22 cellular contexts compared by ENCODE assay signal in genomic region chr20:47142782-47143170, GRCh38.
DNase-seq lines count a peak whose midpoint lies in the region; ATAC-seq, FAIRE-seq and TF ChIP-seq lines count a peak whose summit lies in the region.
"Had no signal": no experiment of that assay in that cellular context is flagged by ENCODE, and none has a peak within 500 bp of the region (broad histone marks: within the 10 kb centered on the region; RNA-seq: fewer than 3 reads in every experiment).

No MANE protein-coding gene starts in this region.

- no peak overlapping the region for H2AFZ ChIP-seq in GM12878 (ENCODE audit: control insufficient read depth, low read depth, low read length)
- H2AFZ ChIP-seq in hepatocyte = peak overlapping the region; percentile 33
- H2AFZ ChIP-seq: PC-9 had no signal

- no peak for TF ChIP-seq CTCF in GM12878 (IDR thresholded peaks at IDR 0.05 in 2 of 3, conservative IDR thresholded peaks at IDR 0.05 in 1 of 3; ENCODE audit: control insufficient read depth in 2 of 3, extremely low read depth in 1 of 3, insufficient read depth in 1 of 3, low read depth in 3 of 3, low read length in 3 of 3)
- no peak for TF ChIP-seq CTCF in hepatocyte (IDR thresholded peaks at IDR 0.05; ENCODE audit: poor library complexity)

- no peaks in the 10 kb centered on the region for H3K79me2 ChIP-seq in GM12878 (ENCODE audit: control insufficient read depth, insufficient read depth, low read length)
- no peaks in the 10 kb centered on the region for H3K79me2 ChIP-seq in hepatocyte

- H3K36me3 ChIP-seq in GM12878 (ENCODE audit: control insufficient read depth in 2 of 2, insufficient read depth in 2 of 2, low read length in 1 of 2) (no peaks in the 10 kb centered on the region), hepatocyte (replicated peaks; ENCODE audit: insufficient read depth, low read depth) (no peaks in the 10 kb centered on the region)
- H3K36me3 ChIP-seq: BLaER1 had no signal

- RAD21 ChIA-PET in GM12878 (lab: Charles Lee; ENCODE audit: unreplicated experiment) = no interaction called here

- no peak overlapping the region for H3K27ac ChIP-seq in GM12878 (ENCODE audit: control insufficient read depth, insufficient read depth)
- peak overlapping the region; percentile 2 for H3K27ac ChIP-seq in hepatocyte
- H3K27ac ChIP-seq: BLaER1, KMS-11, PC-9 had no signal

- H3K4me3 ChIP-seq in GM12878 (no peak overlapping the region), hepatocyte (no peak overlapping the region)
- H3K4me3 ChIP-seq: BLaER1, PC-9 had no signal

- BruUV-seq in GM12878 (replicated peaks; lab: Mats Ljungman, UMichigan) = no TSS peak

- no peak for TF ChIP-seq EP300 in GM12878 (IDR thresholded peaks at IDR 0.05; ENCODE audit: borderline replicate concordance in 1 of 2, control insufficient read depth in 1 of 2, low read depth in 2 of 2, low read length in 2 of 2)

- H3K9ac ChIP-seq in GM12878 (ENCODE audit: control insufficient read depth, insufficient read depth, low read length) = no peak overlapping the region
- H3K9ac ChIP-seq: BLaER1, KMS-11 had no signal

- H3K4me1 ChIP-seq in GM12878 (ENCODE audit: control insufficient read depth, insufficient read depth, low read length) = no peaks in the 10 kb centered on the region
- H3K4me1 ChIP-seq in hepatocyte (ENCODE audit: insufficient read depth) = peaks cover 21% of the 10 kb centered on the region

- DNase-seq in HTR-8/SVneo (ENCODE audit: insufficient read length, low spot score) (no peak), GM12878 (ENCODE audit: low read depth, low spot score) (no peak), hepatocyte (ENCODE audit: low spot score) (no peak), urothelium cell line (ENCODE audit: low spot score) (no peak), mesenteric fat pad (ENCODE audit: low spot score) (no peak), NCI-H345 (lab: John Stamatoyannopoulos, UW) (no peak)
- DNase-seq: CD4-positive, alpha-beta memory T cell; DND-41; NCI-H1092 treated with DMSO at 0.1 percent for 48 hours; NCI-H1436 treated with DMSO at 0.1 percent for 48 hours; NCI-H1930; NCI-H2227 treated with DMSO at 0.1 percent for 48 hours; NCI-H510A treated with DMSO at 0.1 percent for 48 hours; NCI-H748 treated with DMSO at 0.1 percent for 48 hours; RPMI8226 had no signal

- no peak for TF ChIP-seq RAD21 in GM12878 (IDR thresholded peaks at IDR 0.05; ENCODE audit: insufficient read depth, low read depth, low read length)

- H4K20me1 ChIP-seq in GM12878 (ENCODE audit: control insufficient read depth, insufficient read depth) (no peaks in the 10 kb centered on the region), hepatocyte (ENCODE audit: insufficient read depth, poor library complexity, severe bottlenecking) (no peaks in the 10 kb centered on the region)
- H4K20me1 ChIP-seq: BLaER1 had no signal

- H3K4me2 ChIP-seq in GM12878 (ENCODE audit: control insufficient read depth, insufficient read depth) = no peak overlapping the region
- no peak overlapping the region for H3K4me2 ChIP-seq in hepatocyte
- H3K4me2 ChIP-seq: BLaER1, KMS-11 had no signal

- WGBS in GM12878 (ENCODE audit: insufficient coverage, insufficient replicate concordance, low lambda C conversion rate, missing lambda C conversion rate) = 82% methylated on average over 14 of the region's 14 CpGs
- WGBS in hepatocyte (ENCODE audit: low lambda C conversion rate, missing lambda C conversion rate) = 76% methylated on average over 14 of the region's 14 CpGs

- FAIRE-seq in HTR-8/SVneo (lab: Jason Lieb, UNC) (peak; percentile 74), GM12878 (lab: Jason Lieb, UNC) (no peak), urothelium cell line (lab: Jason Lieb, UNC) (peak; percentile 65)
- FAIRE-seq: GM12891, H1 had no signal

- no peaks in the 10 kb centered on the region for H3K9me3 ChIP-seq in GM12878 (replicated peaks; ENCODE audit: control insufficient read depth, insufficient read depth, low read length)
- H3K9me3 ChIP-seq in hepatocyte (ENCODE audit: low read depth) = no peaks in the 10 kb centered on the region
- H3K9me3 ChIP-seq: BLaER1 had no signal

- SMC1A ChIA-PET in GM12878 (lab: Charles Lee; ENCODE audit: uncharacterized antibody, unreplicated experiment) = interaction anchor here (0.5 to 1.1 kb wide), 2 partner anchors 22 to 250 kb away, joined by 3 read pairs; no protein-coding TSS in a partner anchor

- H3K27me3 ChIP-seq in GM12878 (replicated peaks in 1 of 2; ENCODE audit: control insufficient read depth in 2 of 2, insufficient read depth in 2 of 2, low read length in 1 of 2) (0 out of 4 replicates have a peak, but pooled peaks cover 0 to 2% of the 10 kb centered on the region in 2 experiments), hepatocyte (no peaks in the 10 kb centered on the region)
- H3K27me3 ChIP-seq: BLaER1 had no signal

- in situ Hi-C loops in GM12878 (cut with MboI) = no loop called here

- no peak for ATAC-seq in GM12878
- no peak for ATAC-seq in GM18870 (IDR thresholded peaks at IDR 0.05; ENCODE audit: unreplicated experiment)
- ATAC-seq: HCT116 had no signal

- H3K9me2 ChIP-seq in hepatocyte (replicated peaks; ENCODE audit: insufficient read depth) = no peaks in the 10 kb centered on the region

- POLR2A ChIA-PET in GM12878 (lab: Charles Lee) = no interaction called here

- intact Hi-C loops in GM12878 (cut with micrococcal nuclease; ENCODE audit: unreplicated experiment) = loop anchor here (10.0 kb wide), 1 partner anchor 378 kb away; no protein-coding TSS in a partner anchor

- CTCF ChIA-PET in GM12878 (lab: Yijun Ruan, JAX) = interaction anchor here (0.5 to 1.3 kb wide), 3 partner anchors 9 to 414 kb away, joined by 3 to 4 read pairs (median 3); no protein-coding TSS in a partner anchor

- no peak for TF ChIP-seq POLR2A in GM12878 (IDR thresholded peaks at IDR 0.05; ENCODE audit: low read depth, low read length)

TF ChIP-seq in GM12878, 131 proteins besides CTCF, POLR2A, EP300 and RAD21:
- TF ChIP-seq YY1 (IDR thresholded peaks at IDR 0.05; ENCODE audit: low read depth, low read length) (no peak), NFXL1 (IDR thresholded peaks at IDR 0.05; ENCODE audit: borderline replicate concordance) (0 out of 2 replicates have a peak, but pooled peaks have one; percentile 47)
